8 cellular contexts compared by ENCODE assay signal in genomic region chr19:58466760-58467589, GRCh38. TPM values are rescaled to one million over a fixed set of nuclear protein-coding genes. Genes with fewer than 3 reads are reported as not detected.
DNase-seq lines count a peak whose midpoint lies in the region; TF ChIP-seq lines count a peak whose summit lies in the region.

TSS of gene ZNF324 (plus strand) at chr19:58467080. CDS start at chr19:58469186, 2,106 bp downstream.

- no peaks in the 10 kb centered on the region for H3K27me3 ChIP-seq in testis

- peak; percentile 86 for DNase-seq in GM04504 (ENCODE audit: low read depth)
- DNase-seq in HFFc6 = peak; percentile 95
- DNase-seq in NB4 (ENCODE audit: low read depth) = peak; percentile 97
- peak; percentile 58 for DNase-seq in SK-N-MC (ENCODE audit: low read depth, low spot score)
- peak; percentile 98 for DNase-seq in activated naive CD4-positive, alpha-beta T cell treated with anti-CD3 and anti-CD28 coated beads, Interleukin-2, amount 10 ng/mL, durations not matched to agents 7 days and 5 days
- peak; percentile 97 for DNase-seq in germinal center (ENCODE audit: low spot score)
- peak; percentile 98 for DNase-seq in occipital lobe (lab: John Stamatoyannopoulos, UW)
- peak; percentile 99 for DNase-seq in testis

- H3K36me3 ChIP-seq in SK-N-MC (ENCODE audit: insufficient read depth, low read length) (no peaks in the 10 kb centered on the region; the same call in 1 of the 2 replicates), testis (ENCODE audit: low read depth, missing control alignments) (no peaks in the 10 kb centered on the region)

- peak within 1 kb of the TSS; percentile 90 for H3K4me3 Mint-ChIP-seq in HFFc6
- peak within 1 kb of the TSS; percentile 81 for H3K4me3 Mint-ChIP-seq in activated naive CD4-positive, alpha-beta T cell treated with anti-CD3 and anti-CD28 coated beads, Interleukin-2, amount 10 ng/mL, durations not matched to agents 7 days and 5 days

- TF ChIP-seq CTCF in HFFc6 (IDR thresholded peaks at IDR 0.05) (no peak), NB4 (IDR thresholded peaks at IDR 0.05; ENCODE audit: low read depth, low read length) (no peak), testis (IDR thresholded peaks at IDR 0.05) (no peak)

- peak within 1 kb of the TSS; percentile 83 for H3K9ac ChIP-seq in SK-N-MC (ENCODE audit: insufficient read length)

- TF ChIP-seq POLR2A in NB4 (IDR thresholded peaks at IDR 0.05; ENCODE audit: extremely low read depth, insufficient read length) (peak; percentile 53), testis (IDR thresholded peaks at IDR 0.05) (no peak)

- peaks cover 9% of the 10 kb centered on the region for H3K4me1 ChIP-seq in testis

- H3K36me3 Mint-ChIP-seq in HFFc6 (ENCODE audit: low read depth) = no peaks in the 10 kb centered on the region; the same call in 1 of the 2 replicates
- peaks cover 11% of the 10 kb centered on the region for H3K36me3 Mint-ChIP-seq in activated naive CD4-positive, alpha-beta T cell treated with anti-CD3 and anti-CD28 coated beads, Interleukin-2, amount 10 ng/mL, durations not matched to agents 7 days and 5 days

- H3K27ac ChIP-seq in SK-N-MC (no peak within 1 kb of the TSS), testis (peak within 1 kb of the TSS; percentile 32 to 73)

- peak within 1 kb of the TSS; percentile 66 for H3K4me3 ChIP-seq in NB4 (ENCODE audit: low read depth, low read length)
- peak within 1 kb of the TSS; percentile 93 for H3K4me3 ChIP-seq in SK-N-MC
- H3K4me3 ChIP-seq in testis = peak within 1 kb of the TSS; percentile 82 to 83

- H3K27me3 Mint-ChIP-seq in HFFc6 (ENCODE audit: insufficient read depth) = no peaks in the 10 kb centered on the region; the same call in 1 of the 2 replicates
- peaks cover 14% of the 10 kb centered on the region for H3K27me3 Mint-ChIP-seq in activated naive CD4-positive, alpha-beta T cell treated with anti-CD3 and anti-CD28 coated beads, Interleukin-2, amount 10 ng/mL, durations not matched to agents 7 days and 5 days

- H3K27ac Mint-ChIP-seq in HFFc6 = peak within 1 kb of the TSS; percentile 59
- H3K27ac Mint-ChIP-seq in activated naive CD4-positive, alpha-beta T cell treated with anti-CD3 and anti-CD28 coated beads, Interleukin-2, amount 10 ng/mL, durations not matched to agents 7 days and 5 days = peak within 1 kb of the TSS; percentile 76

- CTCF ChIA-PET in activated naive CD4-positive, alpha-beta T cell treated with anti-CD3 and anti-CD28 coated beads, Interleukin-2, amount 10 ng/mL, durations not matched to agents 7 days and 5 days (lab: Charles Lee) = interaction anchor here (0.7 to 1.5 kb wide), 2 partner anchors 52 to 53 kb away, joined by 3 to 6 read pairs; partner anchors contain the start of gene ZBTB45

- intact Hi-C loops in testis (cut with DNase I; ENCODE audit: low total_unique reads) = no loop called here

- peaks cover 26% of the 10 kb centered on the region for H3K4me1 Mint-ChIP-seq in HFFc6 (ENCODE audit: low read depth)
- H3K4me1 Mint-ChIP-seq in activated naive CD4-positive, alpha-beta T cell treated with anti-CD3 and anti-CD28 coated beads, Interleukin-2, amount 10 ng/mL, durations not matched to agents 7 days and 5 days = peaks cover 23% of the 10 kb centered on the region

- H3K9me3 ChIP-seq in SK-N-MC (ENCODE audit: low read depth, low read length) (no peaks in the 10 kb centered on the region), testis (no peaks in the 10 kb centered on the region)

- H3K9me3 Mint-ChIP-seq in HFFc6 = no peaks in the 10 kb centered on the region
- H3K9me3 Mint-ChIP-seq in activated naive CD4-positive, alpha-beta T cell treated with anti-CD3 and anti-CD28 coated beads, Interleukin-2, amount 10 ng/mL, durations not matched to agents 7 days and 5 days = no peaks in the 10 kb centered on the region

- WGBS in testis, 2 donors = 0 to 1% methylated on average over 23 to 33 of the region's 92 CpGs

RNA-seq across cellular contexts. Expression of gene ZNF324, which starts in this region (rescaled TPM):
- total RNA-seq in HFFc6 (2021; fragmentation: NEBNext Ultra II Directional; extraction: Animal tissue kit (Norgen Biotek cat#: 25700)) = 1 to 10 TPM; 5.6 to 7.5 (median 6.8) TPM
- total RNA-seq in occipital lobe (22.9 TPM), testis (10 to 100 TPM; 23.2 to 24.8 TPM)
- 7.8 TPM for polyA plus RNA-seq in testis (ENCODE audit: insufficient read depth, low read depth, low replicate concordance)
